9 cellular contexts compared by ENCODE assay signal in genomic region chr5:61866930-61867329, GRCh38.
DNase-seq lines count a peak whose midpoint lies in the region; ATAC-seq, FAIRE-seq and TF ChIP-seq lines count a peak whose summit lies in the region.
"Had no signal": no experiment of that assay in that cellular context is flagged by ENCODE, and none has a peak within 500 bp of the region (broad histone marks: within the 10 kb centered on the region; RNA-seq: fewer than 3 reads in every experiment).

No MANE protein-coding gene starts in this region.

- H3K27ac ChIP-seq in SK-N-SH (ENCODE audit: low read depth in 2 of 2, low read length in 1 of 2) (no peak overlapping the region), spleen (no peak overlapping the region)

- H3K4me1 ChIP-seq in SK-N-SH (ENCODE audit: control insufficient read depth in 1 of 2, insufficient read depth in 2 of 2, low read depth in 1 of 2, low read length in 1 of 2): no peaks in the 10 kb centered on the region
- no peaks in the 10 kb centered on the region for H3K4me1 ChIP-seq in spleen

- no peak for FAIRE-seq in D721Med (lab: Jason Lieb, UNC)

- no peak for TF ChIP-seq POLR2A in spleen (IDR thresholded peaks at IDR 0.05)

- H3K27me3 ChIP-seq in SK-N-SH (ENCODE audit: insufficient read depth): no peaks in the 10 kb centered on the region
- H3K27me3 ChIP-seq in spleen (replicated peaks in 1 of 7): no peaks in the 10 kb centered on the region

- no peak overlapping the region for H3K4me2 ChIP-seq in SK-N-SH

- POLR2A ChIA-PET in SK-N-SH (lab: Yijun Ruan, JAX): no interaction called here

- no peaks in the 10 kb centered on the region for H3K9me2 ChIP-seq in SK-N-SH

- no peak for TF ChIP-seq RAD21 in SK-N-SH (IDR thresholded peaks at IDR 0.05; ENCODE audit: low read length)

- intact Hi-C loops in spleen (cut with DNase I; ENCODE audit: low total_unique reads): no loop called here

- H3K4me3 ChIP-seq in SK-N-SH (ENCODE audit: low read depth in 2 of 2, low read length in 1 of 2) (no peak overlapping the region), retinal pigment epithelial cell (ENCODE audit: low read length) (no peak overlapping the region), spleen (no peak overlapping the region)

- no peaks in the 10 kb centered on the region for H4K20me1 ChIP-seq in SK-N-SH (ENCODE audit: insufficient read depth)

- H3K9me3 ChIP-seq in SK-N-SH (no peaks in the 10 kb centered on the region), spleen (peaks cover 0 to 16% (median 7%) of the 10 kb centered on the region in 8 donors)

- no peak for TF ChIP-seq EP300 in SK-N-SH (IDR thresholded peaks at IDR 0.05; ENCODE audit: borderline replicate concordance in 1 of 2, low read depth in 1 of 2, low read length in 1 of 2)

- H3K36me3 ChIP-seq in SK-N-SH (replicated peaks in 1 of 2; ENCODE audit: control insufficient read depth in 1 of 2, insufficient read depth in 2 of 2, low read length in 1 of 2): no peaks in the 10 kb centered on the region
- H3K36me3 ChIP-seq in spleen: no peaks in the 10 kb centered on the region

- CTCF ChIA-PET in SK-N-SH (lab: Yijun Ruan, JAX): no interaction called here

- WGBS in SK-N-SH (ENCODE audit: low lambda C conversion rate): 26% methylated on average over 3 of the region's 3 CpGs
- 28 to 57% (median 36%) methylated on average over 3 of the region's 3 CpGs for WGBS in spleen, 5 donors

- H3K9ac ChIP-seq in SK-N-SH: no peak overlapping the region

- no peak overlapping the region for H2AFZ ChIP-seq in SK-N-SH (ENCODE audit: low read depth)

- no peaks in the 10 kb centered on the region for H3K79me2 ChIP-seq in SK-N-SH (ENCODE audit: insufficient read depth)

- H3F3A ChIP-seq in SK-N-SH (replicated peaks; ENCODE audit: insufficient read depth): no peaks in the 10 kb centered on the region

- TF ChIP-seq CTCF in SK-N-SH (IDR thresholded peaks at IDR 0.05) (no peak), retinal pigment epithelial cell (conservative IDR thresholded peaks at IDR 0.05; ENCODE audit: low read depth, low read length) (no peak), D721Med (IDR thresholded peaks at IDR 0.05; ENCODE audit: insufficient read depth, missing control alignments) (no peak), spleen (IDR thresholded peaks at IDR 0.05 in 8 of 11, conservative IDR thresholded peaks at IDR 0.05 in 3 of 11) (no peak)

- no peak for ATAC-seq in SK-N-SH treated with all-trans-retinoic acid at 6 μM for 48 hours
- ATAC-seq in HG03060 (IDR thresholded peaks at IDR 0.05; ENCODE audit: low read depth, unreplicated experiment): peak; percentile 87
- ATAC-seq: Panc1 had no signal

- DNase-seq in SK-N-SH (no peak), OCI-M1 (lab: John Stamatoyannopoulos, UW) (peak; percentile 86), retinal pigment epithelial cell (ENCODE audit: low read depth) (peak; percentile 9), D721Med (ENCODE audit: insufficient read length, low spot score) (no peak), spleen (no peak)
- DNase-seq in activated CD4-positive, alpha-beta T cell treated with anti-CD3 and anti-CD28 coated beads, Interleukin-2, amount 50 U/mL, for 1 hour: no peak

TF ChIP-seq in SK-N-SH, 30 proteins besides CTCF, POLR2A, EP300 and RAD21:
- TF ChIP-seq FOSL2 (IDR thresholded peaks at IDR 0.05; ENCODE audit: borderline replicate concordance, low read depth) (peak; percentile 16; the same call in 1 of the 2 replicates), USF1 (IDR thresholded peaks at IDR 0.05; ENCODE audit: borderline replicate concordance, low read depth) (no peak; the same call in 1 of the 2 replicates)

TF ChIP-seq in SK-N-SH treated with all-trans-retinoic acid at 6 μM for 48 hours, 23 proteins besides CTCF, POLR2A, EP300 and RAD21:
- no peak for TF ChIP-seq TOX (CRISPR knock-in tag; IDR thresholded peaks at IDR 0.05; ENCODE audit: borderline replicate concordance)
- no peak for TF ChIP-seq ZNF565 (CRISPR knock-in tag; conservative IDR thresholded peaks at IDR 0.05; ENCODE audit: low read depth)
- TF ChIP-seq PATZ1 (CRISPR knock-in tag; IDR thresholded peaks at IDR 0.05; ENCODE audit: borderline replicate concordance): no peak
- TF ChIP-seq OSR1 (CRISPR knock-in tag; IDR thresholded peaks at IDR 0.05): no peak
- no peak for TF ChIP-seq POU6F1 (CRISPR knock-in tag; IDR thresholded peaks at IDR 0.05; ENCODE audit: borderline replicate concordance, low read depth)
- no peak for TF ChIP-seq ZFP30 (CRISPR knock-in tag; IDR thresholded peaks at IDR 0.05)
- no peak for TF ChIP-seq SNAI2 (CRISPR knock-in tag; IDR thresholded peaks at IDR 0.05)
- TF ChIP-seq RARB (CRISPR knock-in tag; IDR thresholded peaks at IDR 0.05): no peak

Comparison
In these comparisons a context has a peak if more than half of its experiments do, and no peak if none do; other contexts are left out.
1. DNase-seq: peak in OCI-M1 (single experiment) and retinal pigment epithelial cell (single experiment); none in SK-N-SH (single experiment), D721Med (single experiment), spleen (single experiment) and activated CD4-positive, alpha-beta T cell treated with anti-CD3 and anti-CD28 coated beads, Interleukin-2, amount 50 U/mL, for 1 hour (single experiment).